Comparison of ENCODE assay signal across 34 cellular contexts in genomic region chrX:65502618-65503017, GRCh38.
"Had no signal": no experiment of that assay in that cellular context is flagged by ENCODE, and none has a peak within 500 bp of the region (broad histone marks: within the 10 kb centered on the region; RNA-seq: fewer than 3 reads in every experiment).

No MANE protein-coding gene starts in this region.

- DNase-seq: activated CD4-positive, alpha-beta memory T cell treated with anti-CD3 and anti-CD28 coated beads for 36 hours; activated CD4-positive, alpha-beta T cell treated with anti-CD3 and anti-CD28 coated beads, Interleukin-2, amount 10 ng/mL, durations not matched to agents 7 days and 5 days; activated CD4-positive, CD25-positive, alpha-beta regulatory T cell; activated gamma-delta T cell; activated naive CD4-positive, alpha-beta T cell treated with anti-CD3 and anti-CD28 coated beads for 36 hours; activated T-cell treated with anti-CD3 and anti-CD28 coated beads for 4 hours; activated T-cell treated with anti-CD3 and anti-CD28 coated beads, Interleukin-2, amount 50 U/mL, for 48 hours; amygdala; cerebellar nuclear complex; Kasumi-1; MV-4-11; NCI-H1092 treated with DMSO at 0.1 percent for 48 hours; NCI-H1417 treated with DMSO at 0.1 percent for 48 hours; NCI-H1694; NCI-H2029; NCI-H2107; NCI-H2171 treated with DMSO at 0.1 percent for 48 hours; NCI-H345; NCI-H510A; NCI-H526 treated with DMSO at 0.1 percent for 48 hours; NCI-H82; NK-92 treated with Interleukin-12 subunit alpha and Interleukin-12 subunit beta, amount 100 ng/mL, for 24 hours; OCI-M1; Right ventricle myocardium superior; SJCRH30; SK-N-SH; T-helper 1 cell had no signal

- H3K4me3 ChIP-seq: cardiac muscle cell, SJCRH30 had no signal

- H3K27ac ChIP-seq: cardiac muscle cell, RWPE1, SJCRH30, VCaP had no signal

- H3K27me3 Mint-ChIP-seq: activated CD4-positive, alpha-beta memory T cell treated with anti-CD3 and anti-CD28 coated beads for 36 hours; activated CD4-positive, alpha-beta T cell treated with anti-CD3 and anti-CD28 coated beads, Interleukin-2, amount 10 ng/mL, durations not matched to agents 7 days and 5 days; activated naive CD8-positive, alpha-beta T cell; activated T-helper 17 cell treated with anti-CD3 and anti-CD28 coated beads, Interleukin-2, amount 50 U/mL, for 72 hours; brain had no signal

- H3K27me3 ChIP-seq: cardiac muscle cell, SJCRH30 had no signal

- H3K36me3 Mint-ChIP-seq: activated naive CD8-positive, alpha-beta T cell; brain had no signal

- H3K4me1 Mint-ChIP-seq: activated CD4-positive, alpha-beta T cell treated with anti-CD3 and anti-CD28 coated beads, Interleukin-2, amount 10 ng/mL, durations not matched to agents 7 days and 5 days; activated T-helper 17 cell treated with anti-CD3 and anti-CD28 coated beads, Interleukin-2, amount 50 U/mL, for 72 hours; brain had no signal

- ATAC-seq: activated T-helper 17 cell treated with anti-CD3 and anti-CD28 coated beads, Interleukin-2, amount 50 U/mL, for 72 hours; Panc1 had no signal

- H3K9me3 Mint-ChIP-seq: activated CD4-positive, alpha-beta memory T cell treated with anti-CD3 and anti-CD28 coated beads for 36 hours; activated CD4-positive, alpha-beta T cell treated with anti-CD3 and anti-CD28 coated beads, Interleukin-2, amount 10 ng/mL, durations not matched to agents 7 days and 5 days; activated naive CD4-positive, alpha-beta T cell treated with anti-CD3 and anti-CD28 coated beads for 36 hours; activated T-helper 17 cell treated with anti-CD3 and anti-CD28 coated beads, Interleukin-2, amount 50 U/mL, for 72 hours had no signal

- H3K36me3 ChIP-seq: cardiac muscle cell, SJCRH30 had no signal

- H3K4me1 ChIP-seq: SJCRH30 had no signal

- H3K9me3 ChIP-seq: SJCRH30, SK-N-SH had no signal

- H3K27ac Mint-ChIP-seq: activated CD4-positive, alpha-beta memory T cell treated with anti-CD3 and anti-CD28 coated beads for 36 hours; activated CD4-positive, alpha-beta T cell treated with anti-CD3 and anti-CD28 coated beads, Interleukin-2, amount 10 ng/mL, durations not matched to agents 7 days and 5 days; activated naive CD4-positive, alpha-beta T cell treated with anti-CD3 and anti-CD28 coated beads for 36 hours; activated naive CD8-positive, alpha-beta T cell; activated T-helper 17 cell treated with anti-CD3 and anti-CD28 coated beads, Interleukin-2, amount 50 U/mL, for 72 hours; brain had no signal

- H3K4me3 Mint-ChIP-seq: activated CD4-positive, alpha-beta memory T cell treated with anti-CD3 and anti-CD28 coated beads for 36 hours; activated CD4-positive, alpha-beta T cell treated with anti-CD3 and anti-CD28 coated beads, Interleukin-2, amount 10 ng/mL, durations not matched to agents 7 days and 5 days; activated naive CD4-positive, alpha-beta T cell treated with anti-CD3 and anti-CD28 coated beads for 36 hours; activated naive CD8-positive, alpha-beta T cell; activated T-helper 17 cell treated with anti-CD3 and anti-CD28 coated beads, Interleukin-2, amount 50 U/mL, for 72 hours; brain had no signal
